ENCODE assay signal across 8 cellular contexts in genomic region chr9:114487607-114488300, GRCh38. TPM values are rescaled to one million over a fixed set of nuclear protein-coding genes. Genes with fewer than 3 reads are reported as not detected.
DNase-seq lines count a peak whose midpoint lies in the region; ATAC-seq and TF ChIP-seq lines count a peak whose summit lies in the region.

No MANE protein-coding gene starts in this region.

- intact Hi-C loops in heart left ventricle (cut with DNase I) = loop anchor here in 7 of 10 donors (2.0 to 5.0 kb wide), 2 partner anchors 165 kb away; no protein-coding TSS in a partner anchor

- WGBS in heart left ventricle, 4 donors = 67 to 79% (median 75%) methylated on average over 6 of the region's 6 CpGs

- H3K9me3 ChIP-seq in heart left ventricle = no peaks in the 10 kb centered on the region

- H3K27me3 ChIP-seq in heart left ventricle = peaks cover 0 to under 1% (median 0%) of the 10 kb centered on the region in 9 donors

- TF ChIP-seq CTCF in heart left ventricle (IDR thresholded peaks at IDR 0.05) = peak; percentile 47 to 76 (median 64)

- H3K27ac ChIP-seq in heart left ventricle = no peak overlapping the region

- peaks cover 0 to 7% (median 0%) of the 10 kb centered on the region in 12 donors for H3K4me1 ChIP-seq in heart left ventricle

- no peak overlapping the region for H3K4me3 Mint-ChIP-seq in activated naive CD8-positive, alpha-beta T cell treated with anti-CD3 and anti-CD28 coated beads for 36 hours

- no peak overlapping the region for H3K27ac Mint-ChIP-seq in activated naive CD8-positive, alpha-beta T cell treated with anti-CD3 and anti-CD28 coated beads for 36 hours

- H3K36me3 Mint-ChIP-seq in activated naive CD8-positive, alpha-beta T cell treated with anti-CD3 and anti-CD28 coated beads for 36 hours = peaks cover 4% of the 10 kb centered on the region

- no peaks in the 10 kb centered on the region for H3K36me3 ChIP-seq in heart left ventricle

- TF ChIP-seq POLR2A in heart left ventricle (IDR thresholded peaks at IDR 0.05) = no peak

- no peak overlapping the region for H3K4me3 ChIP-seq in heart left ventricle

- ATAC-seq in GM21576 (IDR thresholded peaks at IDR 0.05; ENCODE audit: unreplicated experiment) (peak; percentile 59), heart left ventricle (peak; percentile 71 to 88 (median 78)), GM18520 (IDR thresholded peaks at IDR 0.05; ENCODE audit: unreplicated experiment) (no peak)

- H3K27me3 Mint-ChIP-seq in activated naive CD8-positive, alpha-beta T cell treated with anti-CD3 and anti-CD28 coated beads for 36 hours = no peaks in the 10 kb centered on the region

- peak; percentile 56 for DNase-seq in DMS53 treated with DMSO at 0.1 percent for 48 hours (lab: John Stamatoyannopoulos, UW; ENCODE audit: unreplicated experiment)
- peak; percentile 83 for DNase-seq in M059J (ENCODE audit: low read depth)
- peak; percentile 30 for DNase-seq in SKM-1 treated with dmso at 0.1 percent for 144 hours (lab: John Stamatoyannopoulos, UW; ENCODE audit: unreplicated experiment)
- DNase-seq in activated naive CD8-positive, alpha-beta T cell treated with anti-CD3 and anti-CD28 coated beads for 36 hours = peak; percentile 56
- DNase-seq in heart left ventricle = peak in 2 of 5 donors; percentile 44 to 46
- peak; percentile 68 for DNase-seq in renal cortical epithelial cell (ENCODE audit: low read depth)

- H3K4me1 Mint-ChIP-seq in activated naive CD8-positive, alpha-beta T cell treated with anti-CD3 and anti-CD28 coated beads for 36 hours = peaks cover 32% of the 10 kb centered on the region

- peaks cover 3% of the 10 kb centered on the region for H3K9me3 Mint-ChIP-seq in activated naive CD8-positive, alpha-beta T cell treated with anti-CD3 and anti-CD28 coated beads for 36 hours

RNA-seq across cellular contexts. Expression of gene WHRN, which starts 17.5 kb away (rescaled TPM):
- total RNA-seq in M059J (2014; rRNA removed; shearing (Covaris generic)) = 1.8 and 3.5 TPM in 2 replicates
- 1 to 10 TPM; 4.6 to 5.8 TPM for total RNA-seq in activated naive CD8-positive, alpha-beta T cell treated with anti-CD3 and anti-CD28 coated beads for 36 hours
- total RNA-seq in heart left ventricle = 1 to 10 TPM in 3 of 9 donors, under 1 TPM in 6; 0.12 to 1.4 (median 0.56) TPM
- polyA plus RNA-seq in heart left ventricle = under 1 TPM; 0.37 to 0.61 TPM
- 0.52 and 5.2 TPM in 2 replicates for total RNA-seq in renal cortical epithelial cell
